In the genomic region with DNA sequence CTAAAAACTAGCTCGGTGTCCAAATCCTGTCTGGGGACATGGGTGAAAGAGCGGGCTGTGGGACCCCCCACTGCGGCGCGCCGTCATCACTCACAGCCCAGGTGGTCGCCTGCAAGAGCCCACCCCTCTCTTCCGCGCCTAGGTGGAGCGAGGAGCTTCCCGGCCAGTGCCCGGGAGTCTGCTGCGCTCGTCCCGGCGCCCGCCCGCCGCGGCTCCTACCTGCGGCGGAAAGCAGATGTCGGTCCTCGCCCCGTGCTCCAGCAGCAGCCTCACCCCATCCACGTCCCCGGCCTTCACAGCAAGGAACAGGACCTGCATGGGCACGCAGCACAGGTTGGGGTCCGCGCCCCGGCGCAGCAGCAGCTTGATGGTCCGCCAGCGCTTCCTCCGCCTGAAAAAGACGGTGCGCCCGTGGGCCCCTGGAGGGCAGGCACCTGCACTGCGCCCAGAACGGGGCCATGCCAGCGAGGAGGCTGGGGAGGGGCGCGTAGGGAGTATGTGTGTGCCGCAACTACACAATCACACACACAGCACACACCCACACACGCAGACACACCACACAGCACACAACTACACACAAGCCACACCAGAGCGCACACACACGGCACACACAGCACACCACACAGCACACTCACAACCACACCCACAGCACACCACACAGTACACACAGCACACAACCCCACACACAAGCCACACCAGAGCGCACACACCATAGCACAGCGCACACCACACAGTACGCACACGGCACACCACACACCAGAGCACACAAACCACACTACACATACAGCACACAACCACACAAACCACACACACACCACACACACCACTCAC, we compare ENCODE assay signal across 10 cellular contexts. TPM values are rescaled to one million over a fixed set of nuclear protein-coding genes. Genes with fewer than 3 reads are reported as not detected.
DNase-seq lines count a peak whose midpoint lies in the region; ATAC-seq, FAIRE-seq and TF ChIP-seq lines count a peak whose summit lies in the region.
"Had no signal": no experiment of that assay in that cellular context is flagged by ENCODE, and none has a peak within 500 bp of the region (broad histone marks: within the 10 kb centered on the region; RNA-seq: fewer than 3 reads in every experiment).

No MANE protein-coding gene starts in this region.

- TF ChIP-seq EP300 in ovary (IDR thresholded peaks at IDR 0.05), result no peak

- intact Hi-C loops in ovary (cut with DNase I), result no loop called here

- H3K4me2 ChIP-seq in astrocyte (ENCODE audit: low read length), result peak overlapping the region; percentile 76

- H3K9ac ChIP-seq in astrocyte (ENCODE audit: low read length), result no peak overlapping the region

- H3K9me3 ChIP-seq in astrocyte (ENCODE audit: insufficient read depth, low read depth, low read length) (peaks cover 17% of the 10 kb centered on the region), ovary (no peaks in the 10 kb centered on the region)
- H3K9me3 ChIP-seq: body of pancreas had no signal

- no peak for TF ChIP-seq POLR2A in ovary (IDR thresholded peaks at IDR 0.05)

- H3K4me3 Mint-ChIP-seq in activated T-cell treated with anti-CD3 and anti-CD28 coated beads, Interleukin-2, amount 50 U/mL, for 24 hours, result no peak overlapping the region
- H3K4me3 Mint-ChIP-seq in astrocyte (ENCODE audit: unreplicated experiment), result no peak overlapping the region

- no peaks in the 10 kb centered on the region for H3K79me2 ChIP-seq in astrocyte (ENCODE audit: insufficient read depth, low read length)

- no peak for ATAC-seq in HG03097 (IDR thresholded peaks at IDR 0.05; ENCODE audit: low FRiP score, unreplicated experiment)
- ATAC-seq: body of pancreas had no signal

- peaks cover 62% of the 10 kb centered on the region for H3K36me3 Mint-ChIP-seq in activated T-cell treated with anti-CD3 and anti-CD28 coated beads, Interleukin-2, amount 50 U/mL, for 24 hours (ENCODE audit: low read depth)
- peaks cover 43% of the 10 kb centered on the region for H3K36me3 Mint-ChIP-seq in astrocyte (ENCODE audit: low read depth, unreplicated experiment)

- H3K27ac Mint-ChIP-seq in activated T-cell treated with anti-CD3 and anti-CD28 coated beads, Interleukin-2, amount 50 U/mL, for 24 hours, result no peak overlapping the region
- H3K27ac Mint-ChIP-seq in astrocyte (ENCODE audit: unreplicated experiment), result no peak overlapping the region

- H2AFZ ChIP-seq in astrocyte (ENCODE audit: low read depth, low read length), result peak overlapping the region; percentile 18

- H4K20me1 ChIP-seq in astrocyte (ENCODE audit: insufficient read depth, low read length), result peaks cover 3% of the 10 kb centered on the region

- WGBS in ovary, 3 donors, result 17 to 21% (median 18%) methylated on average over 47 to 51 of the region's 51 CpGs

- no peak overlapping the region for H3K27ac ChIP-seq in astrocyte (ENCODE audit: low read depth, low read length)
- no peak overlapping the region for H3K27ac ChIP-seq in ovary
- H3K27ac ChIP-seq in brain microvascular endothelial cell, result no peak overlapping the region
- H3K27ac ChIP-seq: body of pancreas had no signal

- DNase-seq in activated T-cell treated with anti-CD3 and anti-CD28 coated beads, Interleukin-2, amount 50 U/mL, for 24 hours, result peak; percentile 30
- DNase-seq in activated T-cell treated with anti-CD3 and anti-CD28 coated beads, Interleukin-2, amount 50 U/mL, for 1 hour, result no peak
- no peak for DNase-seq in astrocyte (ENCODE audit: low read depth)
- peak; percentile 12 for DNase-seq in iris pigment epithelial cell (ENCODE audit: low read depth)
- peak; percentile 22 for DNase-seq in stimulated activated CD8-positive, alpha-beta memory T cell treated with anti-CD3 and anti-CD28 coated beads, Interleukin-4, amount 100 ng/mL, for 48 hours
- no peak for DNase-seq in ovary
- no peak for DNase-seq in brain microvascular endothelial cell
- DNase-seq: body of pancreas, NCI-H2171 treated with DMSO at 0.1 percent for 48 hours had no signal

- H3K4me1 Mint-ChIP-seq in activated T-cell treated with anti-CD3 and anti-CD28 coated beads, Interleukin-2, amount 50 U/mL, for 24 hours (ENCODE audit: low read depth), result peaks cover 3% of the 10 kb centered on the region
- H3K4me1 Mint-ChIP-seq in astrocyte (ENCODE audit: low read depth, unreplicated experiment), result no peaks in the 10 kb centered on the region

- no peaks in the 10 kb centered on the region for H3K27me3 Mint-ChIP-seq in activated T-cell treated with anti-CD3 and anti-CD28 coated beads, Interleukin-2, amount 50 U/mL, for 24 hours
- H3K27me3 Mint-ChIP-seq in astrocyte (ENCODE audit: low read depth, unreplicated experiment), result peaks cover 30% of the 10 kb centered on the region

- peaks cover 15% of the 10 kb centered on the region for H3K9me3 Mint-ChIP-seq in activated T-cell treated with anti-CD3 and anti-CD28 coated beads, Interleukin-2, amount 50 U/mL, for 24 hours
- peaks cover 26% of the 10 kb centered on the region for H3K9me3 Mint-ChIP-seq in astrocyte (ENCODE audit: unreplicated experiment)

- H3K4me3 ChIP-seq in astrocyte (ENCODE audit: insufficient read depth, low read depth, low read length) (no peak overlapping the region), ovary (no peak overlapping the region), brain microvascular endothelial cell (ENCODE audit: low read depth, low read length) (no peak overlapping the region)
- H3K4me3 ChIP-seq: body of pancreas had no signal

- H3K36me3 ChIP-seq in astrocyte (ENCODE audit: insufficient read depth, low read length) (no peaks in the 10 kb centered on the region), ovary (no peaks in the 10 kb centered on the region), brain microvascular endothelial cell (replicated peaks) (no peaks in the 10 kb centered on the region)

- in situ Hi-C loops in brain microvascular endothelial cell (cut with HindIII; ENCODE audit: low pct_ligation_motif_present, low sequenced_read_pairs), result no loop called here

- no peak for TF ChIP-seq CTCF in astrocyte (IDR thresholded peaks at IDR 0.05; ENCODE audit: insufficient read depth, low read depth, low read length)
- no peak for TF ChIP-seq CTCF in ovary (IDR thresholded peaks at IDR 0.05)
- no peak for TF ChIP-seq CTCF in brain microvascular endothelial cell (IDR thresholded peaks at IDR 0.05; ENCODE audit: low read depth, low read length, missing control alignments)

- peaks cover 7% of the 10 kb centered on the region for H3K4me1 ChIP-seq in astrocyte (ENCODE audit: insufficient read depth, low read length)
- H3K4me1 ChIP-seq in ovary (ENCODE audit: insufficient read depth), result no peaks in the 10 kb centered on the region
- H3K4me1 ChIP-seq: body of pancreas had no signal

- H3K27me3 ChIP-seq in astrocyte (ENCODE audit: insufficient read depth, low read length) (peaks cover 11% of the 10 kb centered on the region), ovary (no peaks in the 10 kb centered on the region), brain microvascular endothelial cell (replicated peaks) (no peaks in the 10 kb centered on the region)
- H3K27me3 ChIP-seq: body of pancreas had no signal

- no peak for FAIRE-seq in astrocyte (lab: Jason Lieb, UNC)

RNA-seq across cellular contexts. Expression of gene ANKMY1, which starts 37.4 kb away (rescaled TPM):
- 6.9 and 7.2 TPM in 2 replicates for total RNA-seq in astrocyte
- total RNA-seq in ovary, result 10 to 100 TPM; 13.7 to 24.2 (median 21.6) TPM
- polyA plus RNA-seq in ovary, result 10 to 100 TPM; 11.5 to 13.8 TPM

RNA-seq across cellular contexts. Expression of gene DUSP28, which starts 39.8 kb away (rescaled TPM):
- total RNA-seq in astrocyte, result 3.2 and 4.1 TPM in 2 replicates
- 1 to 10 TPM; 2.7 to 9.9 (median 4.3) TPM for total RNA-seq in ovary
- polyA plus RNA-seq in ovary, result 1 to 10 TPM; 4.0 to 5.3 TPM

RNA-seq across cellular contexts. Expression of gene RNPEPL1, which starts 47.9 kb away (rescaled TPM):
- total RNA-seq in astrocyte (22.7 and 25.2 TPM in 2 replicates), ovary (10 to 100 TPM; 15.1 to 25.2 (median 23.2) TPM)
- 10 to 100 TPM in 1 of 2 donors, 1 to 10 TPM in 1; 3.5 to 27.3 TPM for polyA plus RNA-seq in ovary

Comparison
In these comparisons a context has a peak if more than half of its experiments do, and no peak if none do; other contexts are left out.
1. DNase-seq: peak in activated T-cell treated with anti-CD3 and anti-CD28 coated beads, Interleukin-2, amount 50 U/mL, for 24 hours (single experiment), iris pigment epithelial cell (single experiment) and stimulated activated CD8-positive, alpha-beta memory T cell treated with anti-CD3 and anti-CD28 coated beads, Interleukin-4, amount 100 ng/mL, for 48 hours (single experiment); none in activated T-cell treated with anti-CD3 and anti-CD28 coated beads, Interleukin-2, amount 50 U/mL, for 1 hour (single experiment), astrocyte (single experiment), ovary (0 of 5) and brain microvascular endothelial cell (single experiment).